ENCODE assay signal across 9 cellular contexts in the genomic region with DNA sequence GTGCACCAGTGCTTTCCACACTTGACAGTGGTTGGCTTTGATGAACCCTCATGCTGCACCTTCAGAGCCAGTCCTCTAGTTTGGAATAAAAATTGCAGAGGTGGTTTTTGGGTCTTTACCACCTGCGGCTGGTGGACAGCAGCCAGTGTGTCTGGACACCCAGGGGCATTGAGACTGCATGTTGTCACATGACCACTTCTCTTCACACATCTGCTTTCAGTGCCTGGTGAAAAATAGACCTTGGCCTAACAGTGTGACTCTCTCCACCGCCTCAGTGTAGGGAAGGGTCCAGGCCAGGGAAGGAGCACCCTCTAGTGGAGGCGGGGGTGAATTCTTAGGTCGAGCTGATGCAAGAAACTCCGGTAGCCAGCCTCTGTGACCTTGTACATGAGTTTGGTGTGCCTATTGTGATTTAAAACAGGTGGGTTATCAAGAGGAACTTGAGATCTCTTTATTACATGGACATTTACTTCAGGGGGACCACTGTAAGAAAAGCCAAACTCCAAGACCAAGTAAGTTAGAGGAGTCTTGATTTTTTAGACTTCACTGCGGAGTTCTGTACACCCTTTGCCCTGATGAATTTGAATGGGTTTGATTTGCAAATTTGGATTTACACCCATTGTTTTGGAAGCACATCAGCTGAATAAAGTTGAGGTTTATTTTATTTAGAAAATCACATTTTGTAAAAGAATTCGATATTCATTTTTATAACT. TPM values are rescaled to one million over a fixed set of nuclear protein-coding genes. Genes with fewer than 3 reads are reported as not detected.
DNase-seq lines count a peak whose midpoint lies in the region; ATAC-seq lines count a peak whose summit lies in the region.
"Had no signal": no experiment of that assay in that cellular context is flagged by ENCODE, and none has a peak within 500 bp of the region (broad histone marks: within the 10 kb centered on the region; RNA-seq: fewer than 3 reads in every experiment).

No MANE protein-coding gene starts in this region.

- ATAC-seq in HG03108 (IDR thresholded peaks at IDR 0.05; ENCODE audit: unreplicated experiment) (peak; percentile 59), HG03342 (IDR thresholded peaks at IDR 0.05; ENCODE audit: unreplicated experiment) (no peak)

- DNase-seq in G401 (ENCODE audit: low spot score) (peak; percentile 79), NCI-H748 (lab: John Stamatoyannopoulos, UW; ENCODE audit: unreplicated experiment) (peak; percentile 65), dedifferentiated amniotic fluid mesenchymal stem cell (ENCODE audit: extremely low spot score) (peak; percentile 68), lung microvascular endothelial cell (ENCODE audit: low read depth in 2 of 2) (peak; percentile 81 to 83)
- DNase-seq in activated CD4-positive, alpha-beta T cell treated with anti-CD3 and anti-CD28 coated beads, Interleukin-2, amount 50 U/mL, for 4 hours, result peak; percentile 60 to 66
- DNase-seq in stimulated activated CD8-positive, alpha-beta memory T cell treated with anti-CD3 and anti-CD28 coated beads, Interleukin-15, amount 100 ng/mL, for 48 hours (ENCODE audit: low read depth in 2 of 2), result peak; percentile 42 to 43

- in situ Hi-C loops in G401 (cut with HindIII; ENCODE audit: low sequenced_read_pairs), result no loop called here

RNA-seq across cellular contexts. Expression of a gene that starts 17.9 kb away (rescaled TPM):
- 30.6 and 41.7 TPM in 2 replicates for total RNA-seq in G401 (2014; rRNA removed; shearing (Covaris generic))
- total RNA-seq in lung microvascular endothelial cell, result 32.3 and 32.9 TPM in 2 replicates

RNA-seq across cellular contexts. Expression of a gene that starts 38.2 kb away (rescaled TPM):
- total RNA-seq in G401 (2014; rRNA removed; shearing (Covaris generic)), result 2.4 and 3.9 TPM in 2 replicates
- total RNA-seq in lung microvascular endothelial cell, result not detected in 2 replicates
- total RNA-seq: glomerular endothelial cell had no signal
